Comparison of ENCODE assay signal across 2 cellular contexts in the genomic region with DNA sequence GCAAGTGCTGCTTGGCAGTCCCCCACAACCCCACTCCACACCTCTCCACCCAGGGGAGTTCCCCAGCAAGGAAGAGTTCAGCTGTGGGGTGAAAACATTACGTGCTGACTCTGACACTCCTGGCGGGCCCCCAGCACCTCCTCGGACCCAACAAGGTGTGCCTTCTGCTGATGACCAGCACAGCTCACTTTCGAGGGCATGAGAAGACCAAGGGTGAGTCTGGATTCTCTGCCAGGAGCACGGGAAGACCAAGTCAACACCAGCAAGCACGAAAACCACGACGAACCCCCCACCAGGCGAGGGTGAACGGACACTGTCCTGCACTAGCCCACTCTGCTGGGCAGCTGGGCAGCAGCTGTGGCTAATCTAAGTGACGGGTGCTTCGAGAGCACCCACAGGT.
TF ChIP-seq lines count a peak whose summit lies in the region.

No MANE protein-coding gene starts in this region.

TF ChIP-seq in GM23338, 12 proteins besides CTCF, POLR2A, EP300 and RAD21:
- no peak for TF ChIP-seq JUNB (IDR thresholded peaks at IDR 0.05; ENCODE audit: unreplicated experiment)
TF ChIP-seq in GM23338: peak in this region for 0.

TF ChIP-seq in HepG2, 621 proteins besides CTCF, POLR2A, EP300 and RAD21:
- TF ChIP-seq EZH2 (conservative IDR thresholded peaks at IDR 0.05; ENCODE audit: low read depth, low read length), result no peak
- TF ChIP-seq HNRNPLL (IDR thresholded peaks at IDR 0.05; ENCODE audit: low read depth, low read length, poor library complexity, severe bottlenecking), result peak; percentile 20
